ENCODE assay signal across 15 cellular contexts in genomic region chr6:109406196-109406595, GRCh38. TPM values are rescaled to one million over a fixed set of nuclear protein-coding genes. Genes with fewer than 3 reads are reported as not detected.
A peak's percentile ranks its signal among the peaks of the same experiment; 100 is the strongest.
DNase-seq lines count a peak whose midpoint lies in the region; ATAC-seq and TF ChIP-seq lines count a peak whose summit lies in the region.
"Had no signal": no experiment of that assay in that cellular context is flagged by ENCODE, and none has a peak within 500 bp of the region (broad histone marks: within the 10 kb centered on the region; RNA-seq: fewer than 3 reads in every experiment).

No MANE protein-coding gene starts in this region.

- H3K4me3 Mint-ChIP-seq in T-cell: no peak overlapping the region
- H3K4me3 Mint-ChIP-seq: nephron had no signal

- no peak overlapping the region for H3K27ac Mint-ChIP-seq in T-cell
- H3K27ac Mint-ChIP-seq: nephron had no signal

- no peaks in the 10 kb centered on the region for H3K4me1 Mint-ChIP-seq in T-cell
- H3K4me1 Mint-ChIP-seq: nephron had no signal

- TF ChIP-seq EP300 in gastroesophageal sphincter (IDR thresholded peaks at IDR 0.05): no peak

- no peak overlapping the region for H3K4me2 ChIP-seq in mammary epithelial cell (ENCODE audit: insufficient read depth, low read depth, low read length)

- no peak overlapping the region for H2AFZ ChIP-seq in mammary epithelial cell (ENCODE audit: low read depth, low read length)

- TF ChIP-seq CTCF in mammary epithelial cell (conservative IDR thresholded peaks at IDR 0.05 in 1 of 2, IDR thresholded peaks at IDR 0.05 in 1 of 2; ENCODE audit: extremely low read depth in 1 of 2, insufficient read depth in 1 of 2, low read depth in 1 of 2, low read length in 2 of 2): no peak
- TF ChIP-seq CTCF in gastroesophageal sphincter (IDR thresholded peaks at IDR 0.05): no peak

- POLR2A ChIA-PET in T-cell (lab: Charles Lee): no interaction called here

- H3K27ac ChIP-seq in mammary epithelial cell (ENCODE audit: insufficient read depth, low read depth, low read length) (no peak overlapping the region), gastroesophageal sphincter (no peak overlapping the region)
- H3K27ac ChIP-seq: heart left ventricle, testis had no signal

- H3K36me3 Mint-ChIP-seq in T-cell: no peaks in the 10 kb centered on the region

- H3K27me3 ChIP-seq in MG63 (0 out of 2 replicates have a peak, but pooled peaks cover 4% of the 10 kb centered on the region), mammary epithelial cell (ENCODE audit: insufficient read depth, low read length) (no peaks in the 10 kb centered on the region), gastroesophageal sphincter (no peaks in the 10 kb centered on the region)
- H3K27me3 ChIP-seq: heart left ventricle, testis had no signal

- TF ChIP-seq POLR2A in gastroesophageal sphincter (IDR thresholded peaks at IDR 0.05): no peak

- no peaks in the 10 kb centered on the region for H3K4me1 ChIP-seq in mammary epithelial cell (ENCODE audit: insufficient read depth, low read length)
- H3K4me1 ChIP-seq in gastroesophageal sphincter: no peaks in the 10 kb centered on the region
- H3K4me1 ChIP-seq: heart left ventricle, testis had no signal

- dilution Hi-C loops in mammary epithelial cell (cut with HindIII; ENCODE audit: low sequenced_read_pairs): no loop called here

- DNase-seq in Ammon's horn (ENCODE audit: low spot score): peak; percentile 41
- peak; percentile 19 for DNase-seq in MG63
- DNase-seq in mammary epithelial cell: peak; percentile 66
- DNase-seq in SHP77 treated with DMSO at 0.1 percent for 48 hours (lab: John Stamatoyannopoulos, UW): no peak
- no peak for DNase-seq in cerebellar nuclear complex (lab: John Stamatoyannopoulos, UW)
- DNase-seq in left lobe of liver (ENCODE audit: low spot score): no peak
- no peak for DNase-seq in T-cell
- DNase-seq: activated effector memory CD4-positive, alpha-beta T cell treated with anti-CD3 and anti-CD28 coated beads, Interleukin-2, amount 50 U/mL, for 16 hours; heart left ventricle; mesendoderm; NCI-H2029; NCI-H510A; testis had no signal

- no peaks in the 10 kb centered on the region for H3K9me3 Mint-ChIP-seq in T-cell

- no peak overlapping the region for H3K9ac ChIP-seq in mammary epithelial cell (ENCODE audit: insufficient read depth, low read length)

- ATAC-seq in gastroesophageal sphincter (peak; percentile 39), left lobe of liver (no peak), T-cell (replicated peaks in 1 of 4) (no peak)
- ATAC-seq: heart left ventricle had no signal

- no peaks in the 10 kb centered on the region for H3K79me2 ChIP-seq in mammary epithelial cell (ENCODE audit: insufficient read depth, low read length)

- no peaks in the 10 kb centered on the region for H4K20me1 ChIP-seq in mammary epithelial cell (ENCODE audit: insufficient read depth, low read length)

- WGBS in mammary epithelial cell (ENCODE audit: low coverage, missing lambda C conversion rate): 72% methylated on average over 3 of the region's 4 CpGs
- 80 to 85% methylated on average over 1 to 4 of the region's 4 CpGs for WGBS in gastroesophageal sphincter (ENCODE audit: low coverage in 1 of 2), 2 donors

- H3K36me3 ChIP-seq in MG63 (no peaks in the 10 kb centered on the region), mammary epithelial cell (ENCODE audit: insufficient read depth, low read length) (no peaks in the 10 kb centered on the region), gastroesophageal sphincter (no peaks in the 10 kb centered on the region)
- H3K36me3 ChIP-seq: heart left ventricle had no signal

- H3K27me3 Mint-ChIP-seq in T-cell: peaks cover 0 to 4% of the 10 kb centered on the region in 2 donors

- CTCF ChIA-PET in mammary epithelial cell (lab: Charles Lee; ENCODE audit: low non-redundant PET) (no interaction called here), T-cell (lab: Charles Lee) (no interaction called here)

- H3K9me3 ChIP-seq in MG63 (no peaks in the 10 kb centered on the region), mammary epithelial cell (replicated peaks; ENCODE audit: insufficient read depth, low read length) (no peaks in the 10 kb centered on the region), gastroesophageal sphincter (no peaks in the 10 kb centered on the region)
- H3K9me3 ChIP-seq: heart left ventricle, testis had no signal

- BruUV-seq in mammary epithelial cell (replicated peaks; lab: Mats Ljungman, UMichigan): no TSS peak

- H3K4me3 ChIP-seq in MG63 (no peak overlapping the region), mammary epithelial cell (replicated peaks in 1 of 3; ENCODE audit: insufficient read depth in 1 of 3, low read depth in 2 of 3, low read length in 3 of 3) (no peak overlapping the region), gastroesophageal sphincter (no peak overlapping the region)
- H3K4me3 ChIP-seq: heart left ventricle, testis had no signal

- in situ Hi-C loops in mammary epithelial cell (cut with MboI; ENCODE audit: low sequenced_read_pairs in 2 of 2): no loop called here

- intact Hi-C loops in mammary epithelial cell (cut with micrococcal nuclease): no loop called here

RNA-seq across cellular contexts. Expression of gene CD164, which starts 23.9 kb away (rescaled TPM):
- total RNA-seq in MG63 (2014; rRNA removed; shearing (Covaris generic); ENCODE audit: low replicate concordance): 110 and 238 TPM in 2 replicates
- 100 to 1,000 TPM; 113 to 145 TPM for total RNA-seq in mammary epithelial cell
- polyA plus RNA-seq in mammary epithelial cell: 94.8 TPM
- polyA minus RNA-seq in mammary epithelial cell: 149 TPM
- total RNA-seq in gastroesophageal sphincter: 100 to 1,000 TPM in 3 of 4 donors, 10 to 100 TPM in 1; 87.2 to 198 (median 166) TPM
- total RNA-seq in left lobe of liver: 130 TPM
- total RNA-seq in T-cell: 100 to 1,000 TPM; 194 to 212 (median 201) TPM

RNA-seq across cellular contexts. Expression of gene PPIL6, which starts 34.2 kb away (rescaled TPM):
- 8.8 TPM in 1 of 2 replicates, not detected in the other for total RNA-seq in MG63 (2014; rRNA removed; shearing (Covaris generic); ENCODE audit: low replicate concordance)
- 1 to 10 TPM in 1 of 2 donors, under 1 TPM in 1; 0.61 to 4.2 TPM for total RNA-seq in mammary epithelial cell
- polyA plus RNA-seq in mammary epithelial cell: 0.45 TPM
- not detected for polyA minus RNA-seq in mammary epithelial cell
- 1 to 10 TPM; 1.9 to 9.0 (median 2.5) TPM for total RNA-seq in gastroesophageal sphincter
- 0.30 TPM for total RNA-seq in left lobe of liver
- total RNA-seq in T-cell: 1 to 10 TPM in 1 of 5 donors, under 1 TPM in 4; 0.07 to 1.5 (median 0.38) TPM

RNA-seq across cellular contexts. Expression of gene SMPD2, which starts 34.3 kb away (rescaled TPM):
- total RNA-seq in MG63 (2014; rRNA removed; shearing (Covaris generic); ENCODE audit: low replicate concordance): 9.3 and 13.4 TPM in 2 replicates
- total RNA-seq in mammary epithelial cell: 10 to 100 TPM; 11.3 to 11.7 TPM
- polyA plus RNA-seq in mammary epithelial cell: 19.5 TPM
- polyA minus RNA-seq in mammary epithelial cell: 52.3 TPM
- 1 to 10 TPM; 3.5 to 7.5 (median 6.4) TPM for total RNA-seq in gastroesophageal sphincter
- total RNA-seq in left lobe of liver: 4.7 TPM
- 10 to 100 TPM; 21.1 to 36.7 (median 23.7) TPM for total RNA-seq in T-cell

RNA-seq across cellular contexts. Expression of gene MICAL1, which starts 49.4 kb away (rescaled TPM):
- 11.1 and 21.2 TPM in 2 replicates for total RNA-seq in MG63 (2014; rRNA removed; shearing (Covaris generic); ENCODE audit: low replicate concordance)
- total RNA-seq in mammary epithelial cell (10 to 100 TPM; 36.3 to 44.0 TPM), gastroesophageal sphincter (10 to 100 TPM; 13.6 to 26.8 (median 20.9) TPM), left lobe of liver (2.4 TPM), T-cell (100 to 1,000 TPM in 1 of 5 donors, 10 to 100 TPM in 4; 81.9 to 108 (median 89.5) TPM)
- 18.3 TPM for polyA plus RNA-seq in mammary epithelial cell
- 27.0 TPM for polyA minus RNA-seq in mammary epithelial cell

Comparison
In these comparisons a context has a peak if more than half of its experiments do, and no peak if none do; other contexts are left out.
1. DNase-seq: peak in Ammon's horn (single experiment), MG63 (single experiment) and mammary epithelial cell (single experiment); none in SHP77 treated with DMSO at 0.1 percent for 48 hours (single experiment), cerebellar nuclear complex (0 of 2), left lobe of liver (single experiment) and T-cell (0 of 34).